Comparison of ENCODE assay signal across 23 cellular contexts in the genomic region with DNA sequence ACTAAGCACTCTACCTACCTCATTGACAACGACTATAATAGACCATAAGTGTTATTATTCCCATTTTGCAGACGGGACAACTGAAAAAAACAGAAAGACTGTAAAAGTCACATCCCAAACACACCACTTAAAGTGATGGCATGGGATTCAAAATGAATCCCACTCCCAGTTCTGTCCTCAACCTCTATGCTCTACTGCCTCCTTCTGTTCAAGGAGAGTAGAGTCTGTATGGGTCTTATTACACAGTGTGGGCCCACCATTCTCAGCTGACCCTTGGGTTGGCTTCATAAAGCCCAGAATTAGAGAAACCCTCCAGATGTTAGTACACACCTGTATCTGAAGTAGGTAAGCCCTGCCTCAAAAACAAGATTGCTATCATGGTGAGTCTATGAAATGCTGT.
"Had no signal": no experiment of that assay in that cellular context is flagged by ENCODE, and none has a peak within 500 bp of the region (broad histone marks: within the 10 kb centered on the region; RNA-seq: fewer than 3 reads in every experiment).

No MANE protein-coding gene starts in this region.

- DNase-seq: activated CD4-positive, CD25-positive, alpha-beta regulatory T cell treated with anti-CD3 and anti-CD28 coated beads, Interleukin-2, amount 50 U/mL, for 72 hours; activated effector memory CD4-positive, alpha-beta T cell treated with anti-CD3 and anti-CD28 coated beads, Interleukin-2, amount 50 U/mL, for 16 hours; activated T-cell treated with anti-CD3 and anti-CD28 coated beads, Interleukin-2, amount 50 U/mL, for 72 hours; adrenal gland; cerebellar nuclear complex; effector CD4-positive, alpha-beta T cell; esophagus squamous epithelium; heart right ventricle; islet precursor cell; lower lobe of right lung; natural killer cell; pancreas; right lobe of liver; small intestine; stimulated activated CD4-positive, alpha-beta T cell treated with anti-CD3 and anti-CD28 coated beads, Interleukin-15, amount 100 ng/mL, for 24 hours; stimulated activated CD4-positive, alpha-beta T cell treated with anti-CD3 and anti-CD28 coated beads, Interleukin-2, amount 100 ng/mL, for 48 hours; testis had no signal

- H3K27ac ChIP-seq: adrenal gland, breast epithelium, esophagus squamous epithelium, heart right ventricle, lower lobe of right lung, neutrophil, pancreas, right lobe of liver, testis had no signal

- H3K4me3 Mint-ChIP-seq: activated T-cell treated with anti-CD3 and anti-CD28 coated beads, Interleukin-2, amount 50 U/mL, for 72 hours; natural killer cell; type B pancreatic cell had no signal

- FAIRE-seq: astrocyte, endothelial cell of umbilical vein, pancreas, small intestine had no signal

- ATAC-seq: activated naive CD4-positive, alpha-beta T cell treated with anti-CD3 and anti-CD28 coated beads, Interleukin-2, amount 50 U/mL, for 72 hours; activated T-cell treated with anti-CD3 and anti-CD28 coated beads, Interleukin-2, amount 50 U/mL, for 72 hours; heart right ventricle; lower lobe of right lung; natural killer cell; pancreas; right lobe of liver had no signal

- H3K27me3 ChIP-seq: adrenal gland, breast epithelium, esophagus squamous epithelium, neutrophil, pancreas, right lobe of liver, testis had no signal

- H3K36me3 ChIP-seq: adrenal gland, breast epithelium, esophagus squamous epithelium, heart right ventricle, lower lobe of right lung, neutrophil, pancreas, right lobe of liver had no signal

- H3K27ac Mint-ChIP-seq: activated naive CD4-positive, alpha-beta T cell treated with anti-CD3 and anti-CD28 coated beads, Interleukin-2, amount 50 U/mL, for 72 hours; activated T-cell treated with anti-CD3 and anti-CD28 coated beads, Interleukin-2, amount 50 U/mL, for 72 hours; natural killer cell; type B pancreatic cell had no signal

- H3K4me1 Mint-ChIP-seq: natural killer cell had no signal

- H3K9me3 Mint-ChIP-seq: activated naive CD4-positive, alpha-beta T cell treated with anti-CD3 and anti-CD28 coated beads, Interleukin-2, amount 50 U/mL, for 72 hours; activated T-cell treated with anti-CD3 and anti-CD28 coated beads, Interleukin-2, amount 50 U/mL, for 72 hours; type B pancreatic cell had no signal

- H3K4me1 ChIP-seq: adrenal gland, breast epithelium, esophagus squamous epithelium, heart right ventricle, lower lobe of right lung, pancreas, right lobe of liver, testis had no signal

- H3K9me3 ChIP-seq: adrenal gland, breast epithelium, esophagus squamous epithelium, heart right ventricle, lower lobe of right lung, neutrophil, pancreas, right lobe of liver, testis had no signal

- H3K36me3 Mint-ChIP-seq: activated naive CD4-positive, alpha-beta T cell treated with anti-CD3 and anti-CD28 coated beads, Interleukin-2, amount 50 U/mL, for 72 hours; natural killer cell; type B pancreatic cell had no signal

- H3K4me3 ChIP-seq: adrenal gland, breast epithelium, esophagus squamous epithelium, heart right ventricle, lower lobe of right lung, pancreas, right lobe of liver, testis had no signal
